Comparison of ENCODE assay signal across 26 cellular contexts in genomic region chr9:123955637-123956036, GRCh38. TPM values are rescaled to one million over a fixed set of nuclear protein-coding genes. Genes with fewer than 3 reads are reported as not detected.
"Had no signal": no experiment of that assay in that cellular context is flagged by ENCODE, and none has a peak within 500 bp of the region (broad histone marks: within the 10 kb centered on the region; RNA-seq: fewer than 3 reads in every experiment).

No MANE protein-coding gene starts in this region.

- H3K27ac ChIP-seq: dorsolateral prefrontal cortex, heart left ventricle, pancreas, spleen, tibial artery, upper lobe of left lung, uterus had no signal

- H3K4me1 ChIP-seq: heart left ventricle, pancreas, tibial artery, upper lobe of left lung, uterus had no signal

- H3K9me3 ChIP-seq: heart left ventricle, pancreas, spleen, tibial artery, upper lobe of left lung, uterus had no signal

- ATAC-seq: heart left ventricle; left colon; stimulated activated memory B cell treated with anti-CD40 and anti-IgM and Interleukin-4, amounts not matched to agents 10 μg/mL and 1 μg/mL and 100 μg/mL, for 72 hours had no signal

- H3K4me3 ChIP-seq: dorsolateral prefrontal cortex, heart left ventricle, pancreas, spleen, tibial artery, upper lobe of left lung, uterus had no signal

- DNase-seq: dorsolateral prefrontal cortex; effector CD8-positive, alpha-beta T cell; foreskin melanocyte; heart left ventricle; hippocampal formation; left colon; left ventricle myocardium superior; mesendoderm; naive B cell; occipital lobe; pancreas; spleen; stimulated activated CD4-positive, alpha-beta T cell treated with anti-CD3 and anti-CD28 coated beads, Interleukin-15, amount 100 ng/mL, for 24 hours; stimulated activated CD4-positive, alpha-beta T cell treated with anti-CD3 and anti-CD28 coated beads, Interleukin-1b, Interleukin-23, amount 100 ng/mL, for 48 hours; stimulated activated CD4-positive, alpha-beta T cell treated with anti-CD3 and anti-CD28 coated beads, Interleukin-4, amount 100 ng/mL, for 24 hours; tibial artery; upper lobe of left lung; uterus had no signal

- H3K36me3 ChIP-seq: heart left ventricle, pancreas, spleen, tibial artery, upper lobe of left lung, uterus had no signal

- FAIRE-seq: pancreas had no signal

- H3K27me3 ChIP-seq: dorsolateral prefrontal cortex, pancreas, upper lobe of left lung, uterus had no signal

RNA-seq across cellular contexts. Expression of gene LHX2, which starts 55.9 kb away (rescaled TPM):
- total RNA-seq: glomerular endothelial cell, kidney epithelial cell, left colon, left ventricle myocardium superior, lung microvascular endothelial cell, pancreas, progenitor cell of endocrine pancreas, renal cortical epithelial cell, sciatic nerve, upper lobe of left lung had no signal
- polyA plus RNA-seq: esophagus, pancreas had no signal
